Comparison of ENCODE assay signal across 30 cellular contexts in the genomic region with DNA sequence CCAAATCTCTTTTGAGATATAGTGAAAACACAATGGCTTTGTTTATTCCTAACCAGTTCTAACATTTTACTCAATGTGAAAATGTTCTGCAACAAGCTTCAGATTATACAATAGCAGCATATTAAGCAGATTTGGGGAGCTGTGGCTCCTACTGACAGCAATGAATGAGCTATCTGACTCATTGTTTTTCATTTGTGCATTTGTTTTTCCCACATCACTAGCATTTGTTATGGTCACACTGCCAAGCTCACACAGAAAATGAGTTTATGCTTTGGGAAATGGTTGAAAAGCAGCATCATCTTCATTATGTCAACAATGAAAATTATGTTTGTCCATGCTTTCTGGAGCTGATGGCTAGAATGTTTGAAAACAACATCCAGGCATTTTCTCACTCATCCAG. TPM values are rescaled to one million over a fixed set of nuclear protein-coding genes. Genes with fewer than 3 reads are reported as not detected.
"Had no signal": no experiment of that assay in that cellular context is flagged by ENCODE, and none has a peak within 500 bp of the region (broad histone marks: within the 10 kb centered on the region; RNA-seq: fewer than 3 reads in every experiment).

No MANE protein-coding gene starts in this region.

- H3K27me3 ChIP-seq: adrenal gland, Peyer's patch, SJSA1 had no signal

- H3K4me1 ChIP-seq: adrenal gland, Peyer's patch, SJSA1 had no signal

- H3K36me3 ChIP-seq: adrenal gland, Peyer's patch, SJSA1 had no signal

- H3K4me3 ChIP-seq: adrenal gland, Peyer's patch, SJSA1 had no signal

- H3K4me2 ChIP-seq: SK-N-SH had no signal

- DNase-seq: activated CD4-positive, alpha-beta T cell treated with anti-CD3 and anti-CD28 coated beads, Interleukin-2, amount 10 ng/mL, durations not matched to agents 24 days and 14 days; activated CD4-positive, alpha-beta T cell treated with anti-CD3 and anti-CD28 coated beads, Interleukin-2, amount 50 U/mL, for 48 hours; activated CD8-positive, alpha-beta T cell treated with anti-CD3 and anti-CD28 coated beads, Interleukin-2, amount 10 ng/mL, durations not matched to agents 7 days and 5 days; activated gamma-delta T cell treated with Interleukin-2 at 50 U/mL for 16 hours; activated naive CD4-positive, alpha-beta T cell treated with anti-CD3 and anti-CD28 coated beads for 36 hours; activated T-cell treated with anti-CD3 and anti-CD28 coated beads, Interleukin-2, amount 50 U/mL, for 24 hours; adrenal gland; caudate nucleus; cerebellar nuclear complex; Karpas-422; KBM-7; NCI-H1092 treated with DMSO at 0.1 percent for 48 hours; NCI-H1417; NCI-H146; NCI-H187; NCI-H2029 treated with DMSO at 0.1 percent for 48 hours; NCI-H2107; NCI-H2171; NCI-H510A; NCI-H526; NCI-H82; NK-92 treated with Interleukin-12 subunit alpha and Interleukin-12 subunit beta, amount 100 ng/mL, for 24 hours; PC-3; Peyer's patch; RPMI8226; SHP77 treated with DMSO at 0.1 percent for 48 hours; SK-N-SH had no signal

- H3K9ac ChIP-seq: SK-N-SH had no signal

- H3K27ac ChIP-seq: adrenal gland, Peyer's patch, SJSA1 had no signal

- ATAC-seq: activated CD8-positive, alpha-beta T cell treated with anti-CD3 and anti-CD28 coated beads, Interleukin-2, amount 10 ng/mL, durations not matched to agents 7 days and 5 days; activated naive CD4-positive, alpha-beta T cell treated with anti-CD3 and anti-CD28 coated beads, Interleukin-2, amount 50 U/mL, for 72 hours; PC-3 had no signal

- H3K9me3 ChIP-seq: adrenal gland, Peyer's patch, SJSA1, SK-N-SH had no signal

RNA-seq across cellular contexts. Expression of a gene that starts 53.5 kb away (rescaled TPM):
- total RNA-seq: activated CD4-positive, alpha-beta T cell treated with anti-CD3 and anti-CD28 coated beads, Interleukin-2, amount 10 ng/mL, durations not matched to agents 24 days and 14 days; activated CD8-positive, alpha-beta T cell treated with anti-CD3 and anti-CD28 coated beads, Interleukin-2, amount 10 ng/mL, durations not matched to agents 7 days and 5 days; activated naive CD4-positive, alpha-beta T cell treated with anti-CD3 and anti-CD28 coated beads for 36 hours; activated naive CD4-positive, alpha-beta T cell treated with anti-CD3 and anti-CD28 coated beads, Interleukin-2, amount 50 U/mL, for 72 hours; activated T-helper 1 cell treated with anti-CD3 and anti-CD28 coated beads, Interleukin-12 subunit alpha, Interleukin-12 subunit beta, Interleukin-2, Interleukin-4 antibody, amounts not matched to agents 30 ng/mL and 10 ng/mL and 1 ng/mL, durations not matched to agents 14 hours and 24 hours and 36 hours; Peyer's patch; SJSA1 had no signal
- polyA plus RNA-seq: adrenal gland, SK-N-SH had no signal
